Comparison of ENCODE assay signal across 18 cellular contexts in the genomic region with DNA sequence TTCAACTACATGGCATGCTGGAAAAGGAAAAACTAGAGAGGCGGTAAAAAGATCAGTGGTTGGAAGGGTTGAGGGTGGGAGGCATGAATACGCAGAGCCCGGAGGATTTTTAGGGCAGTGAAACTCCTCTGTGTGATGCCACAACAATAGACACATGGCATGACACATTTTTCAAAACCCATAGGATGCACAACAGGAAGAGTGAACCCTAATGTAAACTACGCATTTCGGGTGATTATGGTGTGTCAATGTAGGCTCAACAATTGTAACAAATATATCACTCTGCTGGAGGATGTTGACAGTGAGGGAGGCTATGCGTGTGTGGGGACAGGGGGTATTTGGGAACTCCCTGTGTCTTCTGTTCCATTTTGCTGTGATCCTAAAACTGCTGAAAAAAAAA. TPM values are rescaled to one million over a fixed set of nuclear protein-coding genes. Genes with fewer than 3 reads are reported as not detected.
DNase-seq lines count a peak whose midpoint lies in the region; ATAC-seq lines count a peak whose summit lies in the region.
"Had no signal": no experiment of that assay in that cellular context is flagged by ENCODE, and none has a peak within 500 bp of the region (broad histone marks: within the 10 kb centered on the region; RNA-seq: fewer than 3 reads in every experiment).

No MANE protein-coding gene starts in this region.

- no peak for DNase-seq in activated T-cell treated with anti-CD3 and anti-CD28 coated beads, Interleukin-2, amount 50 U/mL, for 24 hours
- DNase-seq in activated T-cell treated with anti-CD3 and anti-CD28 coated beads, Interleukin-2, amount 50 U/mL, for 48 hours, result no peak
- DNase-seq in MV-4-11 (lab: John Stamatoyannopoulos, UW) (peak; percentile 28), NCI-H1048 (lab: John Stamatoyannopoulos, UW) (no peak), inferior parietal cortex (ENCODE audit: extremely low spot score) (no peak)
- DNase-seq in activated naive CD8-positive, alpha-beta T cell treated with anti-CD3 and anti-CD28 coated beads, Interleukin-2, amount 10 ng/mL, durations not matched to agents 7 days and 5 days, result no peak
- no peak for DNase-seq in stimulated activated naive CD8-positive, alpha-beta T cell treated with anti-CD3 and anti-CD28 coated beads, Interleukin-15, Interleukin-2, amounts not matched to agents 100 U/mL and 50 U/mL, for 24 hours
- DNase-seq: DND-41, GOT3, NCI-H1436, NCI-H2029, NCI-H2171 treated with DMSO at 0.1 percent for 48 hours, NCI-H774, PC-3 had no signal

- POLR2A ChIA-PET in activated naive CD8-positive, alpha-beta T cell treated with anti-CD3 and anti-CD28 coated beads, Interleukin-2, amount 10 ng/mL, durations not matched to agents 7 days and 5 days (lab: Charles Lee), result interaction anchor here (1.4 kb wide), 1 partner anchor 17 kb away, joined by 3 read pairs; no protein-coding TSS in a partner anchor

- H3K9me3 Mint-ChIP-seq in activated T-cell treated with anti-CD3 and anti-CD28 coated beads, Interleukin-2, amount 50 U/mL, for 24 hours, result no peaks in the 10 kb centered on the region
- H3K9me3 Mint-ChIP-seq in activated naive CD8-positive, alpha-beta T cell treated with anti-CD3 and anti-CD28 coated beads, Interleukin-2, amount 10 ng/mL, durations not matched to agents 7 days and 5 days, result no peaks in the 10 kb centered on the region

- H3K27ac Mint-ChIP-seq in activated T-cell treated with anti-CD3 and anti-CD28 coated beads, Interleukin-2, amount 50 U/mL, for 24 hours, result peak overlapping the region; percentile 2
- H3K27ac Mint-ChIP-seq in activated naive CD8-positive, alpha-beta T cell treated with anti-CD3 and anti-CD28 coated beads, Interleukin-2, amount 10 ng/mL, durations not matched to agents 7 days and 5 days, result peak overlapping the region; percentile 67

- ATAC-seq in activated naive CD8-positive, alpha-beta T cell treated with anti-CD3 and anti-CD28 coated beads, Interleukin-2, amount 10 ng/mL, durations not matched to agents 7 days and 5 days (ENCODE audit: low read depth), result no peak
- ATAC-seq in stimulated activated naive CD8-positive, alpha-beta T cell treated with anti-CD3 and anti-CD28 coated beads, Interleukin-15, Interleukin-2, amounts not matched to agents 100 U/mL and 50 U/mL, for 24 hours, result peak; percentile 75
- no peak for ATAC-seq in HG02870 (IDR thresholded peaks at IDR 0.05; ENCODE audit: unreplicated experiment)
- ATAC-seq: K562, PC-3 had no signal

- H3K36me3 Mint-ChIP-seq in activated T-cell treated with anti-CD3 and anti-CD28 coated beads, Interleukin-2, amount 50 U/mL, for 24 hours (ENCODE audit: low read depth), result peaks cover 17% of the 10 kb centered on the region
- H3K36me3 Mint-ChIP-seq in activated naive CD8-positive, alpha-beta T cell treated with anti-CD3 and anti-CD28 coated beads, Interleukin-2, amount 10 ng/mL, durations not matched to agents 7 days and 5 days, result peaks cover 38% of the 10 kb centered on the region

- peaks cover 21% of the 10 kb centered on the region for H3K4me1 Mint-ChIP-seq in activated T-cell treated with anti-CD3 and anti-CD28 coated beads, Interleukin-2, amount 50 U/mL, for 24 hours (ENCODE audit: low read depth)
- peaks cover 31% of the 10 kb centered on the region for H3K4me1 Mint-ChIP-seq in activated naive CD8-positive, alpha-beta T cell treated with anti-CD3 and anti-CD28 coated beads, Interleukin-2, amount 10 ng/mL, durations not matched to agents 7 days and 5 days

- H3K27me3 Mint-ChIP-seq in activated T-cell treated with anti-CD3 and anti-CD28 coated beads, Interleukin-2, amount 50 U/mL, for 24 hours, result no peaks in the 10 kb centered on the region
- H3K27me3 Mint-ChIP-seq in activated naive CD8-positive, alpha-beta T cell treated with anti-CD3 and anti-CD28 coated beads, Interleukin-2, amount 10 ng/mL, durations not matched to agents 7 days and 5 days, result no peaks in the 10 kb centered on the region

- no peak overlapping the region for H3K4me3 Mint-ChIP-seq in activated T-cell treated with anti-CD3 and anti-CD28 coated beads, Interleukin-2, amount 50 U/mL, for 24 hours
- no peak overlapping the region for H3K4me3 Mint-ChIP-seq in activated naive CD8-positive, alpha-beta T cell treated with anti-CD3 and anti-CD28 coated beads, Interleukin-2, amount 10 ng/mL, durations not matched to agents 7 days and 5 days

RNA-seq across cellular contexts. Expression of a gene that starts 15.7 kb away (rescaled TPM):
- total RNA-seq in activated naive CD8-positive, alpha-beta T cell treated with anti-CD3 and anti-CD28 coated beads, Interleukin-2, amount 10 ng/mL, durations not matched to agents 7 days and 5 days, result under 1 TPM; 0.20 to 0.30 TPM
- total RNA-seq: A172 had no signal

RNA-seq across cellular contexts. Expression of a gene that starts 18.9 kb away (rescaled TPM):
- 1 to 10 TPM; 8.5 to 9.1 TPM for total RNA-seq in activated naive CD8-positive, alpha-beta T cell treated with anti-CD3 and anti-CD28 coated beads, Interleukin-2, amount 10 ng/mL, durations not matched to agents 7 days and 5 days
- total RNA-seq: A172, NCI-H460, PC-3 had no signal
